ENCODE assay signal across 1 cellular context in the genomic region with DNA sequence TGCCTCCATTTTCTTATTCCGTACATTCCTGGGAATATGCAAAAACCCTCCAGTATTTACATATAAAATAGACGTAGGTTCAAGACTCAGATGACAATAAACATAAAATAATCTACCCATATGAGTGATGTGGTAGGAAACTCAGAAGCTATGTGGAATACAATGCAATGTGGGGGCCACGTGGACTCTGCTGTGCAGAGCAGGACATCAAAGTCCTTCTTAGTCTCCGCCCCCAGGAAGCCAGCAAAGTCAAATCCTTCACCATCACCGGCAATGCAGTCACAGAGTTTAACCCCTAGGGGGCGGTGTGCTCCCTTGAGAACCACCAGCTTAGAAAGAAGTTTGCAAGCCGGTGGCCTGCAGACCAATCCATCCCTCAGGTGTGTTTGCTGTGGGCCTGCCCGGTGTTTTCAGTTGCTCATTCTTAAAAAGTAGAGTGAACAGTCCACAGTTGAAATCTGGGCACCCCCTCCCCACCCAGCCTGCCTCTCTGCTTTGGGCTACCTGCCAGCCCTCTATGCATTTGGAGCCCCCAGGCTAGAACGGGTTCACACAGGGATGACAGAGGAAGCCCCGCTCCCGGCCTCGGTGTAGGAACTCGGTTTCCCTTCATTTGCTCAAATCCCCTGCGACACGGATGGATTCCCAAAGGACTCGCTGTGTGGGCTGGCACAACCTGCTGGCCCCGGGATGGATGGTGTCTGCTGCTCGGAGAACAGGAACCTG.
TF ChIP-seq lines count a peak whose summit lies in the region.

No MANE protein-coding gene starts in this region.

TF ChIP-seq in HepG2, 621 proteins besides CTCF, POLR2A, EP300 and RAD21 (continued from another document and continues in another):
- TF ChIP-seq PITX1 (CRISPR knock-in tag; IDR thresholded peaks at IDR 0.05), result peak; percentile 73; the same call in 1 of the 2 replicates
- TF ChIP-seq ZNF343 (CRISPR knock-in tag; IDR thresholded peaks at IDR 0.05), result no peak
- TF ChIP-seq, protein P1, sequence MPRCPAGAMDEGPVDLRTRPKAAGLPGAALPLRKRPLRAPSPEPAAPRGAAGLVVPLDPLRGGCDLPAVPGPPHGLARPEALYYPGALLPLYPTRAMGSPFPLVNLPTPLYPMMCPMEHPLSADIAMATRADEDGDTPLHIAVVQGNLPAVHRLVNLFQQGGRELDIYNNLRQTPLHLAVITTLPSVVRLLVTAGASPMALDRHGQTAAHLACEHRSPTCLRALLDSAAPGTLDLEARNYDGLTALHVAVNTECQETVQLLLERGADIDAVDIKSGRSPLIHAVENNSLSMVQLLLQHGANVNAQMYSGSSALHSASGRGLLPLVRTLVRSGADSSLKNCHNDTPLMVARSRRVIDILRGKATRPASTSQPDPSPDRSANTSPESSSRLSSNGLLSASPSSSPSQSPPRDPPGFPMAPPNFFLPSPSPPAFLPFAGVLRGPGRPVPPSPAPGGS (CRISPR knock-in tag; IDR thresholded peaks at IDR 0.05), result no peak
- peak; percentile 47 for TF ChIP-seq CREM (IDR thresholded peaks at IDR 0.05)
- no peak for TF ChIP-seq CREM (CRISPR knock-in tag; IDR thresholded peaks at IDR 0.05)
- 0 out of 2 replicates have a peak, but pooled peaks have one; percentile 33 for TF ChIP-seq CREB1 (IDR thresholded peaks at IDR 0.05)
- no peak for TF ChIP-seq CREB1 (CRISPR knock-in tag; IDR thresholded peaks at IDR 0.05)
- TF ChIP-seq, protein P2, sequence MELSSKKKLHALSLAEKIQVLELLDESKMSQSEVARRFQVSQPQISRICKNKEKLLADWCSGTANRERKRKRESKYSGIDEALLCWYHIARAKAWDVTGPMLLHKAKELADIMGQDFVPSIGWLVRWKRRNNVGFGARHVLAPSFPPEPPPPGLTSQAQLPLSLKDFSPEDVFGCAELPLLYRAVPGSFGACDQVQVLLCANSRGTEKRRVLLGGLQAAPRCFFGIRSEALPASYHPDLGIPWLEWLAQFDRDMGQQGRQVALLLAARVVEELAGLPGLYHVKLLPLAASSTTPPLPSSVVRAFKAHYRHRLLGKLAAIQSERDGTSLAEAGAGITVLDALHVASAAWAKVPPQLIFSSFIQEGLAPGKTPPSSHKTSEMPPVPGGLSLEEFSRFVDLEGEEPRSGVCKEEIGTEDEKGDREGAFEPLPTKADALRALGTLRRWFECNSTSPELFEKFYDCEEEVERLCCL (CRISPR knock-in tag; IDR thresholded peaks at IDR 0.05; ENCODE audit: borderline replicate concordance), result 0 out of 2 replicates have a peak, but pooled peaks have one; percentile 49
- TF ChIP-seq MYC (CRISPR knock-in tag; IDR thresholded peaks at IDR 0.05; ENCODE audit: borderline replicate concordance), result peak; percentile 98
- no peak for TF ChIP-seq PLRG1 (conservative IDR thresholded peaks at IDR 0.05)
- TF ChIP-seq KAT2B (IDR thresholded peaks at IDR 0.05; ENCODE audit: borderline replicate concordance, low read depth, low read length), result no peak
- peak; percentile 64; the same call in 1 of the 2 replicates for TF ChIP-seq MIER2 (CRISPR knock-in tag; IDR thresholded peaks at IDR 0.05)
- TF ChIP-seq, protein P3, sequence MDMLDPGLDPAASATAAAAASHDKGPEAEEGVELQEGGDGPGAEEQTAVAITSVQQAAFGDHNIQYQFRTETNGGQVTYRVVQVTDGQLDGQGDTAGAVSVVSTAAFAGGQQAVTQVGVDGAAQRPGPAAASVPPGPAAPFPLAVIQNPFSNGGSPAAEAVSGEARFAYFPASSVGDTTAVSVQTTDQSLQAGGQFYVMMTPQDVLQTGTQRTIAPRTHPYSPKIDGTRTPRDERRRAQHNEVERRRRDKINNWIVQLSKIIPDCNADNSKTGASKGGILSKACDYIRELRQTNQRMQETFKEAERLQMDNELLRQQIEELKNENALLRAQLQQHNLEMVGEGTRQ (IDR thresholded peaks at IDR 0.05; ENCODE audit: low read depth, low read length), result peak; percentile 84
- TF ChIP-seq, protein P3 (CRISPR knock-in tag; IDR thresholded peaks at IDR 0.05; ENCODE audit: borderline replicate concordance), result peak; percentile 84; the same call in 1 of the 2 replicates
- TF ChIP-seq ZNF674 (CRISPR knock-in tag; IDR thresholded peaks at IDR 0.05; ENCODE audit: low read depth), result no peak
- no peak for TF ChIP-seq TRIM24 (CRISPR knock-in tag; IDR thresholded peaks at IDR 0.05)
- TF ChIP-seq ZNF766 (CRISPR knock-in tag; IDR thresholded peaks at IDR 0.05; ENCODE audit: borderline replicate concordance), result no peak
- peak; percentile 74 for TF ChIP-seq GATAD1 (CRISPR knock-in tag; IDR thresholded peaks at IDR 0.05)
- TF ChIP-seq ZNF724P (CRISPR knock-in tag; IDR thresholded peaks at IDR 0.05; ENCODE audit: borderline replicate concordance), result no peak
- TF ChIP-seq ZNF879 (CRISPR knock-in tag; IDR thresholded peaks at IDR 0.05), result no peak
- TF ChIP-seq ZNF747 (CRISPR knock-in tag; IDR thresholded peaks at IDR 0.05; ENCODE audit: borderline replicate concordance), result peak; percentile 82
- TF ChIP-seq SIN3A (IDR thresholded peaks at IDR 0.05; ENCODE audit: borderline replicate concordance, low read depth, low read length), result peak; percentile 66; the same call in 1 of the 2 replicates
- TF ChIP-seq HDAC6 (IDR thresholded peaks at IDR 0.05; ENCODE audit: low read depth, low read length), result no peak
- TF ChIP-seq SNAI1 (CRISPR knock-in tag; IDR thresholded peaks at IDR 0.05; ENCODE audit: borderline replicate concordance), result no peak
- 0 out of 2 replicates have a peak, but pooled peaks have one; percentile 54 for TF ChIP-seq ZNF431 (CRISPR knock-in tag; IDR thresholded peaks at IDR 0.05; ENCODE audit: borderline replicate concordance, low read depth)
- peak; percentile 96 for TF ChIP-seq SAP130 (CRISPR knock-in tag; IDR thresholded peaks at IDR 0.05; ENCODE audit: low read depth)
- TF ChIP-seq, protein P4, sequence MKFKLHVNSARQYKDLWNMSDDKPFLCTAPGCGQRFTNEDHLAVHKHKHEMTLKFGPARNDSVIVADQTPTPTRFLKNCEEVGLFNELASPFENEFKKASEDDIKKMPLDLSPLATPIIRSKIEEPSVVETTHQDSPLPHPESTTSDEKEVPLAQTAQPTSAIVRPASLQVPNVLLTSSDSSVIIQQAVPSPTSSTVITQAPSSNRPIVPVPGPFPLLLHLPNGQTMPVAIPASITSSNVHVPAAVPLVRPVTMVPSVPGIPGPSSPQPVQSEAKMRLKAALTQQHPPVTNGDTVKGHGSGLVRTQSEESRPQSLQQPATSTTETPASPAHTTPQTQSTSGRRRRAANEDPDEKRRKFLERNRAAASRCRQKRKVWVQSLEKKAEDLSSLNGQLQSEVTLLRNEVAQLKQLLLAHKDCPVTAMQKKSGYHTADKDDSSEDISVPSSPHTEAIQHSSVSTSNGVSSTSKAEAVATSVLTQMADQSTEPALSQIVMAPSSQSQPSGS (CRISPR knock-in tag; IDR thresholded peaks at IDR 0.05), result peak; percentile 73
- TF ChIP-seq BCL6 (CRISPR knock-in tag; IDR thresholded peaks at IDR 0.05), result 0 out of 2 replicates have a peak, but pooled peaks have one; percentile 28
- TF ChIP-seq FOXK1 (CRISPR knock-in tag; IDR thresholded peaks at IDR 0.05; ENCODE audit: borderline replicate concordance, low read depth), result peak; percentile 24; the same call in 1 of the 2 replicates
- TF ChIP-seq ISX (CRISPR knock-in tag; conservative IDR thresholded peaks at IDR 0.05), result 0 out of 2 replicates have a peak, but pooled peaks have one; percentile 35
- TF ChIP-seq, protein P5, sequence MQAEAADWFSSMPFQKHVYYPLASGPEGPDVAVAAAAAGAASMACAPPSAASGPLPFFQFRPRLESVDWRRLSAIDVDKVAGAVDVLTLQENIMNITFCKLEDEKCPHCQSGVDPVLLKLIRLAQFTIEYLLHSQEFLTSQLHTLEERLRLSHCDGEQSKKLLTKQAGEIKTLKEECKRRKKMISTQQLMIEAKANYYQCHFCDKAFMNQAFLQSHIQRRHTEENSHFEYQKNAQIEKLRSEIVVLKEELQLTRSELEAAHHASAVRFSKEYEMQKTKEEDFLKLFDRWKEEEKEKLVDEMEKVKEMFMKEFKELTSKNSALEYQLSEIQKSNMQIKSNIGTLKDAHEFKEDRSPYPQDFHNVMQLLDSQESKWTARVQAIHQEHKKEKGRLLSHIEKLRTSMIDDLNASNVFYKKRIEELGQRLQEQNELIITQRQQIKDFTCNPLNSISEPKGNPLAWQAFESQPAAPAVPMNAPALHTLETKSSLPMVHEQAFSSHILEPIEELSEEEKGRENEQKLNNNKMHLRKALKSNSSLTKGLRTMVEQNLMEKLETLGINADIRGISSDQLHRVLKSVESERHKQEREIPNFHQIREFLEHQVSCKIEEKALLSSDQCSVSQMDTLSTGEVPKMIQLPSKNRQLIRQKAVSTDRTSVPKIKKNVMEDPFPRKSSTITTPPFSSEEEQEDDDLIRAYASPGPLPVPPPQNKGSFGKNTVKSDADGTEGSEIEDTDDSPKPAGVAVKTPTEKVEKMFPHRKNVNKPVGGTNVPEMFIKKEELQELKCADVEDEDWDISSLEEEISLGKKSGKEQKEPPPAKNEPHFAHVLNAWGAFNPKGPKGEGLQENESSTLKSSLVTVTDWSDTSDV (CRISPR knock-in tag; IDR thresholded peaks at IDR 0.05), result no peak
- TF ChIP-seq MTF2 (CRISPR knock-in tag; IDR thresholded peaks at IDR 0.05; ENCODE audit: borderline replicate concordance), result peak; percentile 61; the same call in 1 of the 2 replicates
- TF ChIP-seq ZNF350 (CRISPR knock-in tag; IDR thresholded peaks at IDR 0.05; ENCODE audit: borderline replicate concordance, low read depth), result peak; percentile 49; the same call in 1 of the 2 replicates
- no peak; the same call in 1 of the 2 replicates for TF ChIP-seq ZFP41 (CRISPR knock-in tag; IDR thresholded peaks at IDR 0.05; ENCODE audit: borderline replicate concordance)
- TF ChIP-seq BHLHE40 (IDR thresholded peaks at IDR 0.05; ENCODE audit: low read length), result peak; percentile 55
- peak; percentile 69; the same call in 1 of the 2 replicates for TF ChIP-seq TARDBP (CRISPR knock-in tag; IDR thresholded peaks at IDR 0.05)
- TF ChIP-seq, protein P6, sequence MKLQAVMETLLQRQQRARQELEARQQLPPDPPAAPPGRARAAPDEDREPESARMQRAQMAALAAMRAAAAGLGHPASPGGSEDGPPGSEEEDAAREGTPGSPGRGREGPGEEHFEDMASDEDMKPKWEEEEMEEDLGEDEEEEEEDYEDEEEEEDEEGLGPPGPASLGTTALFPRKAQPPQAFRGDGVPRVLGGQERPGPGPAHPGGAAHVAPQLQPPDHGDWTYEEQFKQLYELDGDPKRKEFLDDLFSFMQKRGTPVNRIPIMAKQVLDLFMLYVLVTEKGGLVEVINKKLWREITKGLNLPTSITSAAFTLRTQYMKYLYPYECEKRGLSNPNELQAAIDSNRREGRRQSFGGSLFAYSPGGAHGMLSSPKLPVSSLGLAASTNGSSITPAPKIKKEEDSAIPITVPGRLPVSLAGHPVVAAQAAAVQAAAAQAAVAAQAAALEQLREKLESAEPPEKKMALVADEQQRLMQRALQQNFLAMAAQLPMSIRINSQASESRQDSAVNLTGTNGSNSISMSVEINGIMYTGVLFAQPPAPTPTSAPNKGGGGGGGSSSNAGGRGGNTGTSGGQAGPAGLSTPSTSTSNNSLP (IDR thresholded peaks at IDR 0.05; ENCODE audit: low read depth, low read length), result peak; percentile 64
- TF ChIP-seq ZSCAN12 (CRISPR knock-in tag; IDR thresholded peaks at IDR 0.05), result no peak
- TF ChIP-seq, protein P7, sequence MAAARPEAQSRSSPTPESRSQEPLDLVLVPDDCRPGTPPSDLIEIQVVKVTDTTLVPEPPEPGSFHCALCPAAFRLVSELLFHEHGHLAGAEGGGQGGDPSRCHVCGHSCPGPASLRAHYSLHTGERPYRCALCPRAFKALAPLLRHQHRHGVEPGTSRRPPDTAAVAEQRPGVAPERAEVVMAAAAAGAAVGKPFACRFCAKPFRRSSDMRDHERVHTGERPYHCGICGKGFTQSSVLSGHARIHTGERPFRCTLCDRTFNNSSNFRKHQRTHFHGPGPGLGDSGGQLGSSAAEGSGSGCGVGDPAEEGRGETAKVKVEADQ (CRISPR knock-in tag; IDR thresholded peaks at IDR 0.05; ENCODE audit: borderline replicate concordance), result no peak
- TF ChIP-seq ARNTL (CRISPR knock-in tag; IDR thresholded peaks at IDR 0.05), result peak; percentile 86
- TF ChIP-seq, protein P8, sequence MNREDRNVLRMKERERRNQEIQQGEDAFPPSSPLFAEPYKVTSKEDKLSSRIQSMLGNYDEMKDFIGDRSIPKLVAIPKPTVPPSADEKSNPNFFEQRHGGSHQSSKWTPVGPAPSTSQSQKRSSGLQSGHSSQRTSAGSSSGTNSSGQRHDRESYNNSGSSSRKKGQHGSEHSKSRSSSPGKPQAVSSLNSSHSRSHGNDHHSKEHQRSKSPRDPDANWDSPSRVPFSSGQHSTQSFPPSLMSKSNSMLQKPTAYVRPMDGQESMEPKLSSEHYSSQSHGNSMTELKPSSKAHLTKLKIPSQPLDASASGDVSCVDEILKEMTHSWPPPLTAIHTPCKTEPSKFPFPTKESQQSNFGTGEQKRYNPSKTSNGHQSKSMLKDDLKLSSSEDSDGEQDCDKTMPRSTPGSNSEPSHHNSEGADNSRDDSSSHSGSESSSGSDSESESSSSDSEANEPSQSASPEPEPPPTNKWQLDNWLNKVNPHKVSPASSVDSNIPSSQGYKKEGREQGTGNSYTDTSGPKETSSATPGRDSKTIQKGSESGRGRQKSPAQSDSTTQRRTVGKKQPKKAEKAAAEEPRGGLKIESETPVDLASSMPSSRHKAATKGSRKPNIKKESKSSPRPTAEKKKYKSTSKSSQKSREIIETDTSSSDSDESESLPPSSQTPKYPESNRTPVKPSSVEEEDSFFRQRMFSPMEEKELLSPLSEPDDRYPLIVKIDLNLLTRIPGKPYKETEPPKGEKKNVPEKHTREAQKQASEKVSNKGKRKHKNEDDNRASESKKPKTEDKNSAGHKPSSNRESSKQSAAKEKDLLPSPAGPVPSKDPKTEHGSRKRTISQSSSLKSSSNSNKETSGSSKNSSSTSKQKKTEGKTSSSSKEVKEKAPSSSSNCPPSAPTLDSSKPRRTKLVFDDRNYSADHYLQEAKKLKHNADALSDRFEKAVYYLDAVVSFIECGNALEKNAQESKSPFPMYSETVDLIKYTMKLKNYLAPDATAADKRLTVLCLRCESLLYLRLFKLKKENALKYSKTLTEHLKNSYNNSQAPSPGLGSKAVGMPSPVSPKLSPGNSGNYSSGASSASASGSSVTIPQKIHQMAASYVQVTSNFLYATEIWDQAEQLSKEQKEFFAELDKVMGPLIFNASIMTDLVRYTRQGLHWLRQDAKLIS (CRISPR knock-in tag; IDR thresholded peaks at IDR 0.05), result no peak
- TF ChIP-seq ETV5 (CRISPR knock-in tag; IDR thresholded peaks at IDR 0.05; ENCODE audit: borderline replicate concordance), result peak; percentile 84; the same call in 1 of the 2 replicates
- peak; percentile 84 for TF ChIP-seq MEF2D (CRISPR knock-in tag; IDR thresholded peaks at IDR 0.05)
- TF ChIP-seq, protein P9, sequence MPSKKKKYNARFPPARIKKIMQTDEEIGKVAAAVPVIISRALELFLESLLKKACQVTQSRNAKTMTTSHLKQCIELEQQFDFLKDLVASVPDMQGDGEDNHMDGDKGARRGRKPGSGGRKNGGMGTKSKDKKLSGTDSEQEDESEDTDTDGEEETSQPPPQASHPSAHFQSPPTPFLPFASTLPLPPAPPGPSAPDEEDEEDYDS (CRISPR knock-in tag; IDR thresholded peaks at IDR 0.05), result peak; percentile 55; the same call in 1 of the 2 replicates
